Comparison of ENCODE assay signal across 1 cellular context in genomic region chr17:3482851-3483250, GRCh38.
TF ChIP-seq lines count a peak whose summit lies in the region.

No MANE protein-coding gene starts in this region.

TF ChIP-seq in WTC11, 78 proteins besides CTCF, POLR2A, EP300 and RAD21:
- TF ChIP-seq TEAD4 (CRISPR knock-in tag; IDR thresholded peaks at IDR 0.05) (no peak), STAT6 (CRISPR knock-in tag; conservative IDR thresholded peaks at IDR 0.05; ENCODE audit: low read depth) (no peak)
